ENCODE assay signal across 11 cellular contexts in the genomic region with DNA sequence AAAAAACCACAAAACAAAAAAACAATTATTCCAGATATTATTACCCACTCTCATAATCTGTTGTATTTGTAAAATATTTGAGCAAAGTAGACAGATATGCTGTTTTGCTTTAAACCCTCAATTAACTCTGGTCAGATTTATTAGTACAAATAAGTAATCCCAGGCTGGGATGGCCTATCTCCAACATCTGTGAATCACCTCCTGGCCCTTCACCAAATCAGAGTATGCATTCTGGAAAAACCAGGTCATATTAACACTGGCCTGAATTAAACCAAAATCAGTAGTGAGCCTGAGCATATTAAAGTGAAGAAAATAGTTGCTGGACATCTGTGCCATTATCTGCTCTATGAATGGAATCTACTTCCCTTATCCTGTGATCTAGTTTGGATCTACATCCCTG. TPM values are rescaled to one million over a fixed set of nuclear protein-coding genes. Genes with fewer than 3 reads are reported as not detected.
DNase-seq lines count a peak whose midpoint lies in the region; ATAC-seq and TF ChIP-seq lines count a peak whose summit lies in the region.
"Had no signal": no experiment of that assay in that cellular context is flagged by ENCODE, and none has a peak within 500 bp of the region (broad histone marks: within the 10 kb centered on the region; RNA-seq: fewer than 3 reads in every experiment).

No MANE protein-coding gene starts in this region.

- intact Hi-C loops in colonic mucosa (cut with DNase I) = no loop called here
- intact Hi-C loops in activated naive CD4-positive, alpha-beta T cell treated with anti-CD3 and anti-CD28 coated beads for 36 hours (cut with micrococcal nuclease) = loop anchor here (10.0 kb wide), 1 partner anchor 328 kb away; the partner anchor contains the start of gene PLEKHH3

- H3K9me3 Mint-ChIP-seq in activated naive CD4-positive, alpha-beta T cell treated with anti-CD3 and anti-CD28 coated beads for 36 hours = no peaks in the 10 kb centered on the region
- H3K9me3 Mint-ChIP-seq: H9 had no signal

- no peak overlapping the region for H3K9ac ChIP-seq in colonic mucosa (ENCODE audit: low read depth in 2 of 2, low read length in 2 of 2)

- no peaks in the 10 kb centered on the region for H3K9me3 ChIP-seq in colonic mucosa

- H3K4me3 ChIP-seq in LNCaP clone FGC (ENCODE audit: low read depth, low read length) (no peak overlapping the region), colonic mucosa (no peak overlapping the region)

- CTCF ChIA-PET in activated naive CD4-positive, alpha-beta T cell treated with anti-CD3 and anti-CD28 coated beads for 36 hours (lab: Charles Lee) = no interaction called here

- peaks cover 51% of the 10 kb centered on the region for H3K4me1 Mint-ChIP-seq in activated naive CD4-positive, alpha-beta T cell treated with anti-CD3 and anti-CD28 coated beads for 36 hours (ENCODE audit: low read depth)

- peaks cover 67% of the 10 kb centered on the region for H3K36me3 Mint-ChIP-seq in activated naive CD4-positive, alpha-beta T cell treated with anti-CD3 and anti-CD28 coated beads for 36 hours (ENCODE audit: low read depth)

- H3K27ac ChIP-seq in colonic mucosa = no peak overlapping the region

- no peak overlapping the region for H3K27ac Mint-ChIP-seq in activated naive CD4-positive, alpha-beta T cell treated with anti-CD3 and anti-CD28 coated beads for 36 hours

- TF ChIP-seq CTCF in LNCaP clone FGC (IDR thresholded peaks at IDR 0.05; ENCODE audit: control insufficient read depth, extremely low read depth, insufficient read depth) (no peak), colonic mucosa (IDR thresholded peaks at IDR 0.05) (no peak)

- H3K4me1 ChIP-seq in colonic mucosa = no peaks in the 10 kb centered on the region

- DNase-seq in AG08396 (ENCODE audit: low spot score) (peak; percentile 58), LNCaP clone FGC (ENCODE audit: low read depth) (peak; percentile 84), colonic mucosa (peak; percentile 38), myocyte (ENCODE audit: low read depth) (peak; percentile 62), NCI-H187 treated with DMSO at 0.1 percent for 48 hours (lab: John Stamatoyannopoulos, UW) (no peak)
- DNase-seq in activated CD4-positive, alpha-beta T cell treated with anti-CD3 and anti-CD28 coated beads, Interleukin-2, amount 50 U/mL, for 4 hours = no peak
- no peak for DNase-seq in activated naive CD4-positive, alpha-beta T cell treated with anti-CD3 and anti-CD28 coated beads for 36 hours
- DNase-seq: DND-41, H9, NCI-H187 had no signal

- H3K27me3 ChIP-seq in colonic mucosa = no peaks in the 10 kb centered on the region

- H3K4me3 Mint-ChIP-seq in activated naive CD4-positive, alpha-beta T cell treated with anti-CD3 and anti-CD28 coated beads for 36 hours = no peak overlapping the region
- H3K4me3 Mint-ChIP-seq: H9 had no signal

- H3K27me3 Mint-ChIP-seq in activated naive CD4-positive, alpha-beta T cell treated with anti-CD3 and anti-CD28 coated beads for 36 hours (ENCODE audit: low read depth) = no peaks in the 10 kb centered on the region

- ATAC-seq in HG03139 (IDR thresholded peaks at IDR 0.05; ENCODE audit: unreplicated experiment) = no peak

- H3K36me3 ChIP-seq in colonic mucosa = peaks cover 17% of the 10 kb centered on the region

RNA-seq across cellular contexts. Expression of gene STAT3, which starts 41.0 kb away (rescaled TPM):
- total RNA-seq in colonic mucosa (100 to 1,000 TPM; 137 to 216 TPM), myocyte (106 and 159 TPM in 2 replicates)
- polyA plus RNA-seq in myocyte (2012) = 70.7 TPM
- 100 to 1,000 TPM; 404 to 408 TPM for total RNA-seq in activated naive CD4-positive, alpha-beta T cell treated with anti-CD3 and anti-CD28 coated beads for 36 hours

RNA-seq across cellular contexts. Expression of gene STAT5A, which starts 58.9 kb away (rescaled TPM):
- total RNA-seq in colonic mucosa (10 to 100 TPM; 22.0 to 22.4 TPM), myocyte (7.3 and 13.5 TPM in 2 replicates)
- polyA plus RNA-seq in myocyte (2012) = 4.4 TPM
- 100 to 1,000 TPM; 165 to 174 TPM for total RNA-seq in activated naive CD4-positive, alpha-beta T cell treated with anti-CD3 and anti-CD28 coated beads for 36 hours

Comparison
In these comparisons a context has a peak if more than half of its experiments do, and no peak if none do; other contexts are left out.
1. DNase-seq: peak in AG08396 (single experiment), LNCaP clone FGC (single experiment), colonic mucosa (single experiment) and myocyte (single experiment); none in NCI-H187 treated with DMSO at 0.1 percent for 48 hours (single experiment), activated CD4-positive, alpha-beta T cell treated with anti-CD3 and anti-CD28 coated beads, Interleukin-2, amount 50 U/mL, for 4 hours (0 of 2) and activated naive CD4-positive, alpha-beta T cell treated with anti-CD3 and anti-CD28 coated beads for 36 hours (single experiment).
2. RNA of gene STAT5A, which starts 58.9 kb away (total RNA-seq): 165 to 174 TPM in activated naive CD4-positive, alpha-beta T cell treated with anti-CD3 and anti-CD28 coated beads for 36 hours; 22.0 to 22.4 TPM in colonic mucosa and 7.3 to 13.5 TPM in myocyte; every median in the first group is over 4 times any median in the second.